Comparison of ENCODE assay signal across 23 cellular contexts in the genomic region with DNA sequence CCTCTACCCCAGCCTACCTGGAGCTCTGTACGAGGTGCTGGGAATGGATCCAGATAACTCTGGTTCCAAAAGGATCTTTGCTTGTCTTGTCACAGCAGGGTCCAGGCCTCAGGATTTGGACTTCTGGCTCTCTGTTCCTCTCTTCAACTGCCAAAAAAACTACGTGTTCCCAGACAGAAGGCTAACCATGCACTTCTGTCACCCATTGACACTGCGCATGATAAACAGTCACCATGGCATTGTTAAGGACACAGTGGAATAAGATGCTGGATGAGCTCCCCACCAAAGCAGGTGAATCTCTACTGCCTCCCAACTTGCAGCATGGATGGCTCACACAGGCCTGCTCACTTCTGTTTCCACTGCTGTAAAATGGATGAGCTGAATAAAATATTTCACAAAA.
"Had no signal": no experiment of that assay in that cellular context is flagged by ENCODE, and none has a peak within 500 bp of the region (broad histone marks: within the 10 kb centered on the region; RNA-seq: fewer than 3 reads in every experiment).

No MANE protein-coding gene starts in this region.

- H3K27me3 ChIP-seq: esophagus squamous epithelium, gastroesophageal sphincter, hepatocyte, suprapubic skin, thyroid gland, upper lobe of left lung, vagina had no signal

- H3K27ac ChIP-seq: esophagus squamous epithelium, gastroesophageal sphincter, hepatocyte, parathyroid adenoma, prostate gland, suprapubic skin, thyroid gland, upper lobe of left lung, vagina had no signal

- H3K36me3 Mint-ChIP-seq: natural killer cell had no signal

- H3K4me3 Mint-ChIP-seq: dendritic cell treated with granulocyte-macrophage colony-stimulating factor and Interleukin-4, amounts not matched to agents 40 ng/mL and 50 ng/mL, for 4 days; effector memory CD8-positive, alpha-beta T cell; natural killer cell; neural crest cell had no signal

- H2AFZ ChIP-seq: hepatocyte, parathyroid adenoma had no signal

- H3K4me2 ChIP-seq: hepatocyte had no signal

- H3K4me1 ChIP-seq: esophagus squamous epithelium, gastroesophageal sphincter, parathyroid adenoma, prostate gland, suprapubic skin, upper lobe of left lung, vagina had no signal

- H3K79me2 ChIP-seq: hepatocyte, parathyroid adenoma had no signal

- H3K4me3 ChIP-seq: esophagus squamous epithelium, gastroesophageal sphincter, hepatocyte, prostate gland, skin epidermis, suprapubic skin, thyroid gland, upper lobe of left lung, vagina had no signal

- H3K27ac Mint-ChIP-seq: dendritic cell treated with granulocyte-macrophage colony-stimulating factor and Interleukin-4, amounts not matched to agents 40 ng/mL and 50 ng/mL, for 4 days; effector memory CD8-positive, alpha-beta T cell; natural killer cell had no signal

- ATAC-seq: effector memory CD8-positive, alpha-beta T cell; gastroesophageal sphincter; natural killer cell; sciatic nerve; stimulated activated naive CD8-positive, alpha-beta T cell treated with anti-CD3 and anti-CD28 coated beads, Interleukin-15, Interleukin-2, amounts not matched to agents 100 U/mL and 50 U/mL, for 24 hours had no signal

- H3K27me3 Mint-ChIP-seq: dendritic cell treated with granulocyte-macrophage colony-stimulating factor and Interleukin-4, amounts not matched to agents 40 ng/mL and 50 ng/mL, for 4 days; effector memory CD8-positive, alpha-beta T cell had no signal

- H3K9me3 Mint-ChIP-seq: dendritic cell treated with granulocyte-macrophage colony-stimulating factor and Interleukin-4, amounts not matched to agents 40 ng/mL and 50 ng/mL, for 4 days; neural crest cell had no signal

- DNase-seq: central memory CD4-positive, alpha-beta T cell; effector memory CD8-positive, alpha-beta T cell; esophagus squamous epithelium; foreskin fibroblast; glutamatergic neuron; kidney; left cardiac atrium; natural killer cell; occipital lobe; stimulated activated CD4-positive, alpha-beta T cell treated with anti-CD3 and anti-CD28 coated beads, Interleukin-12 subunit alpha, Interleukin-12 subunit beta, amount 100 ng/mL, for 4 hours; stimulated activated naive CD8-positive, alpha-beta T cell treated with anti-CD3 and anti-CD28 coated beads, Interleukin-15, Interleukin-2, amounts not matched to agents 100 U/mL and 50 U/mL, for 24 hours; thyroid gland; upper lobe of left lung had no signal

- H3K9ac ChIP-seq: parathyroid adenoma had no signal

- H3K4me1 Mint-ChIP-seq: natural killer cell had no signal

- H3K9me3 ChIP-seq: esophagus squamous epithelium, gastroesophageal sphincter, prostate gland, suprapubic skin, thyroid gland, upper lobe of left lung, vagina had no signal

- H3K36me3 ChIP-seq: esophagus squamous epithelium, gastroesophageal sphincter, prostate gland, suprapubic skin, thyroid gland, upper lobe of left lung, vagina had no signal
